21 cellular contexts compared by ENCODE assay signal in the genomic region with DNA sequence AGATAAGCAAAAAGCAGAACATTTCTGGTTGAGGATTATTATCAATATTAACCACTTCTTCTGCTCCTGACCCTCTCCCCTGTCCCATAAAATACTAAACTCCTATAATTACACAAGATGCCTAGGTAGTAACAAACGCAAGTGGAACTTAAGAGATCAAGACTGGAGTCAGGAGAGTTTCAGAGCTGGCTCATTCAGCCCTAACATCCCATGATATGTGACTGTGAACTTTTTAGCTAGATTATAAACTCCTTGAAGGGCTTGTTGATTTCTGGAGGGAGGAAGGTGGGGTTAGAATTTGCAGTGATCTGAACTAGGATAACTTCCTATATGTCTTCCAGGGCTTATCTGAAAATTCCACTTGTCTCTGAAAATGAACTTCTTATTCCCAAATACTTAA.
DNase-seq lines count a peak whose midpoint lies in the region; ATAC-seq and TF ChIP-seq lines count a peak whose summit lies in the region.
"Had no signal": no experiment of that assay in that cellular context is flagged by ENCODE, and none has a peak within 500 bp of the region (broad histone marks: within the 10 kb centered on the region; RNA-seq: fewer than 3 reads in every experiment).

No MANE protein-coding gene starts in this region.

- H3K36me3 ChIP-seq in ACC112 (ENCODE audit: insufficient read depth, low read length) (no peaks in the 10 kb centered on the region), SJSA1 (no peaks in the 10 kb centered on the region), hepatocyte (replicated peaks; ENCODE audit: insufficient read depth, low read depth) (no peaks in the 10 kb centered on the region), psoas muscle (ENCODE audit: insufficient read depth in 1 of 2, low read depth in 1 of 2) (no peaks in the 10 kb centered on the region), colonic mucosa (no peaks in the 10 kb centered on the region)
- H3K36me3 ChIP-seq: lower lobe of right lung, thyroid gland had no signal

- intact Hi-C loops in psoas muscle (cut with DNase I) = no loop called here
- intact Hi-C loops in colonic mucosa (cut with DNase I) = no loop called here

- H3K9me3 ChIP-seq in SJSA1 (replicated peaks) (no peaks in the 10 kb centered on the region), hepatocyte (ENCODE audit: low read depth) (no peaks in the 10 kb centered on the region), psoas muscle (no peaks in the 10 kb centered on the region), colonic mucosa (no peaks in the 10 kb centered on the region)
- H3K9me3 ChIP-seq: lower lobe of right lung, thyroid gland had no signal

- no peak overlapping the region for H3K9ac ChIP-seq in colonic mucosa (ENCODE audit: low read depth in 2 of 2, low read length in 2 of 2)

- H3K79me2 ChIP-seq in ACC112 (ENCODE audit: control insufficient read depth, insufficient read depth, low read length, unreplicated experiment) (no peaks in the 10 kb centered on the region), hepatocyte (no peaks in the 10 kb centered on the region)

- ATAC-seq in psoas muscle (peak in 3 of 4 donors; percentile 20 to 55 (median 36)), HG03460 (IDR thresholded peaks at IDR 0.05; ENCODE audit: unreplicated experiment) (no peak)
- ATAC-seq: activated naive CD8-positive, alpha-beta T cell treated with anti-CD3 and anti-CD28 coated beads, Interleukin-2, amount 50 U/mL, for 24 hours; lower lobe of right lung had no signal

- H3K4me2 ChIP-seq in hepatocyte = no peak overlapping the region

- H3K4me1 ChIP-seq in ACC112 (ENCODE audit: control insufficient read depth, insufficient read depth, low read length, unreplicated experiment) (peaks cover 53% of the 10 kb centered on the region), SJSA1 (replicated peaks) (peaks cover 68% of the 10 kb centered on the region), hepatocyte (ENCODE audit: insufficient read depth) (peaks cover 6% of the 10 kb centered on the region), psoas muscle (peaks cover 65% of the 10 kb centered on the region), colonic mucosa (no peaks in the 10 kb centered on the region)
- H3K4me1 ChIP-seq: thyroid gland had no signal

- H4K20me1 ChIP-seq in hepatocyte (ENCODE audit: insufficient read depth, poor library complexity, severe bottlenecking) = no peaks in the 10 kb centered on the region

- peak overlapping the region; percentile 12 for H2AFZ ChIP-seq in ACC112 (ENCODE audit: low read length, unreplicated experiment)
- H2AFZ ChIP-seq in hepatocyte = no peak overlapping the region

- TF ChIP-seq CTCF in hepatocyte (IDR thresholded peaks at IDR 0.05; ENCODE audit: poor library complexity) = no peak
- TF ChIP-seq CTCF in psoas muscle (IDR thresholded peaks at IDR 0.05) = no peak
- TF ChIP-seq CTCF in colonic mucosa (IDR thresholded peaks at IDR 0.05) = no peak

- DNase-seq in SJSA1 (ENCODE audit: low read depth in 1 of 2, low spot score in 2 of 2) (peak in 1 of 2 experiments; percentile 28), hepatocyte (ENCODE audit: low spot score) (no peak), psoas muscle (no peak), colonic mucosa (no peak), cerebellar cortex (ENCODE audit: low spot score) (no peak), NCI-H2029 (lab: John Stamatoyannopoulos, UW) (no peak)
- DNase-seq: activated CD4-positive, alpha-beta T cell treated with anti-CD3 and anti-CD28 coated beads, Interleukin-2, amount 10 ng/mL, durations not matched to agents 24 days and 14 days; activated gamma-delta T cell treated with Interleukin-2 at 50 U/mL for 16 hours; activated naive CD8-positive, alpha-beta T cell treated with anti-CD3 and anti-CD28 coated beads, Interleukin-2, amount 50 U/mL, for 24 hours; activated T-cell treated with anti-CD3 and anti-CD28 coated beads, Interleukin-2, amount 50 U/mL, for 1 hour; CD4-positive, alpha-beta memory T cell; head of caudate nucleus; lower lobe of right lung; NCI-H1092 treated with DMSO at 0.1 percent for 48 hours; NCI-H187 treated with DMSO at 0.1 percent for 48 hours; NCI-H774; T-helper 9 cell; thyroid gland had no signal

- H3K9me2 ChIP-seq in hepatocyte (replicated peaks; ENCODE audit: insufficient read depth) = no peaks in the 10 kb centered on the region

- H3K27ac ChIP-seq in ACC112 (ENCODE audit: low read depth, low read length) (peak overlapping the region; percentile 72), SJSA1 (peak overlapping the region; percentile 99), hepatocyte (peak overlapping the region; percentile 9), psoas muscle (peak overlapping the region; percentile 86), colonic mucosa (no peak overlapping the region)
- H3K27ac ChIP-seq: lower lobe of right lung, thyroid gland, VCaP had no signal

- H3K4me3 ChIP-seq in ACC112 (ENCODE audit: low read depth, low read length) (no peak overlapping the region), SJSA1 (no peak overlapping the region), hepatocyte (no peak overlapping the region), psoas muscle (no peak overlapping the region), colonic mucosa (no peak overlapping the region)
- H3K4me3 ChIP-seq: lower lobe of right lung, thyroid gland had no signal

- H3K27me3 ChIP-seq in ACC112 (ENCODE audit: insufficient read depth, low read length) (no peaks in the 10 kb centered on the region), SJSA1 (replicated peaks) (no peaks in the 10 kb centered on the region), hepatocyte (no peaks in the 10 kb centered on the region), psoas muscle (ENCODE audit: insufficient read depth in 3 of 3, low read length in 2 of 3) (no peaks in the 10 kb centered on the region), colonic mucosa (no peaks in the 10 kb centered on the region)
- H3K27me3 ChIP-seq: thyroid gland had no signal

- WGBS in hepatocyte (ENCODE audit: low lambda C conversion rate, missing lambda C conversion rate) = 84% methylated on average over 1 of the region's 1 CpG
- 26 to 58% (median 28%) methylated on average over 1 of the region's 1 CpG for WGBS in psoas muscle, 3 donors
